14 cellular contexts compared by ENCODE assay signal in genomic region chr2:55043841-55044240, GRCh38. TPM values are rescaled to one million over a fixed set of nuclear protein-coding genes. Genes with fewer than 3 reads are reported as not detected.
A peak's percentile ranks its signal among the peaks of the same experiment; 100 is the strongest.
DNase-seq lines count a peak whose midpoint lies in the region; ATAC-seq, FAIRE-seq and TF ChIP-seq lines count a peak whose summit lies in the region.
"Had no signal": no experiment of that assay in that cellular context is flagged by ENCODE, and none has a peak within 500 bp of the region (broad histone marks: within the 10 kb centered on the region; RNA-seq: fewer than 3 reads in every experiment).

No MANE protein-coding gene starts in this region.

- H3K4me3 Mint-ChIP-seq in stimulated activated effector memory CD8-positive, alpha-beta T cell treated with anti-CD3 and anti-CD28 coated beads, Interleukin-12 subunit alpha, Interleukin-12 subunit beta, amount 100 ng/mL, for 72 hours = no peak overlapping the region
- H3K4me3 Mint-ChIP-seq: H9 had no signal

- no peak overlapping the region for H3K4me3 ChIP-seq in kidney (ENCODE audit: low read length in 2 of 2)
- no peak overlapping the region for H3K4me3 ChIP-seq in skeletal muscle satellite cell (ENCODE audit: low read length)
- H3K4me3 ChIP-seq: A549 had no signal

- intact Hi-C loops in kidney (cut with DNase I) = loop anchor here (10.0 kb wide), 1 partner anchor 121 kb away; no protein-coding TSS in a partner anchor

- CTCF ChIA-PET in RWPE1 (lab: Yijun Ruan, JAX) = interaction anchor here (0.7 kb wide), 1 partner anchor 206 kb away, joined by 4 read pairs; no protein-coding TSS in a partner anchor

- H3K4me2 ChIP-seq in skeletal muscle satellite cell (ENCODE audit: low read length) = peak overlapping the region; percentile 29

- H3K9me3 Mint-ChIP-seq in stimulated activated effector memory CD8-positive, alpha-beta T cell treated with anti-CD3 and anti-CD28 coated beads, Interleukin-12 subunit alpha, Interleukin-12 subunit beta, amount 100 ng/mL, for 72 hours = no peaks in the 10 kb centered on the region
- no peaks in the 10 kb centered on the region for H3K9me3 Mint-ChIP-seq in activated naive CD4-positive, alpha-beta T cell treated with anti-CD3 and anti-CD28 coated beads, Interleukin-2, amount 50 U/mL, for 72 hours

- FAIRE-seq in HTR-8/SVneo (lab: Jason Lieb, UNC) = peak; percentile 26
- FAIRE-seq in kidney (lab: Jason Lieb, UNC) = no peak
- FAIRE-seq: A549, HepG2 had no signal

- H3K27me3 ChIP-seq in skeletal muscle satellite cell (ENCODE audit: control insufficient read depth, insufficient read depth, low read length) = no peaks in the 10 kb centered on the region

- H3K27ac ChIP-seq in RWPE1 = peak overlapping the region; percentile 45
- H3K27ac ChIP-seq in kidney (ENCODE audit: low read depth in 2 of 2, low read length in 2 of 2) = no peak overlapping the region
- H3K27ac ChIP-seq: A549 had no signal

- no peak for ATAC-seq in stimulated activated effector memory CD8-positive, alpha-beta T cell treated with anti-CD3 and anti-CD28 coated beads, Interleukin-12 subunit alpha, Interleukin-12 subunit beta, amount 100 ng/mL, for 72 hours
- no peak for ATAC-seq in activated naive CD4-positive, alpha-beta T cell treated with anti-CD3 and anti-CD28 coated beads, Interleukin-2, amount 50 U/mL, for 72 hours
- ATAC-seq: A549, HepG2 had no signal

- H3K4me1 Mint-ChIP-seq in stimulated activated effector memory CD8-positive, alpha-beta T cell treated with anti-CD3 and anti-CD28 coated beads, Interleukin-12 subunit alpha, Interleukin-12 subunit beta, amount 100 ng/mL, for 72 hours = peaks cover 35% of the 10 kb centered on the region

- no peak overlapping the region for H3K27ac Mint-ChIP-seq in stimulated activated effector memory CD8-positive, alpha-beta T cell treated with anti-CD3 and anti-CD28 coated beads, Interleukin-12 subunit alpha, Interleukin-12 subunit beta, amount 100 ng/mL, for 72 hours
- no peak overlapping the region for H3K27ac Mint-ChIP-seq in activated naive CD4-positive, alpha-beta T cell treated with anti-CD3 and anti-CD28 coated beads, Interleukin-2, amount 50 U/mL, for 72 hours
- H3K27ac Mint-ChIP-seq: H9 had no signal

- H3K36me3 ChIP-seq in kidney (ENCODE audit: control insufficient read depth in 1 of 2, insufficient read depth in 2 of 2, low read length in 2 of 2) (no peaks in the 10 kb centered on the region), skeletal muscle satellite cell (ENCODE audit: insufficient read depth, low read length) (peaks cover 26% of the 10 kb centered on the region)

- POLR2A ChIA-PET in RWPE1 (lab: Yijun Ruan, JAX; ENCODE audit: low non-redundant PET) = no interaction called here

- H3K9ac ChIP-seq in kidney (ENCODE audit: low read length in 2 of 2) (no peak overlapping the region), skeletal muscle satellite cell (ENCODE audit: low read depth, low read length) (no peak overlapping the region)

- peaks cover 12% of the 10 kb centered on the region for H3K36me3 Mint-ChIP-seq in stimulated activated effector memory CD8-positive, alpha-beta T cell treated with anti-CD3 and anti-CD28 coated beads, Interleukin-12 subunit alpha, Interleukin-12 subunit beta, amount 100 ng/mL, for 72 hours
- peaks cover 4 to 24% of the 10 kb centered on the region in 2 donors for H3K36me3 Mint-ChIP-seq in activated naive CD4-positive, alpha-beta T cell treated with anti-CD3 and anti-CD28 coated beads, Interleukin-2, amount 50 U/mL, for 72 hours

- TF ChIP-seq CTCF in RWPE1 (conservative IDR thresholded peaks at IDR 0.05; ENCODE audit: low read depth) (no peak), kidney (IDR thresholded peaks at IDR 0.05; ENCODE audit: borderline replicate concordance, extremely low read depth, insufficient read depth) (no peak)

- H3K4me1 ChIP-seq in kidney (ENCODE audit: control insufficient read depth in 1 of 2, insufficient read depth in 1 of 2, low read depth in 1 of 2, low read length in 2 of 2) = peaks cover 12 to 13% of the 10 kb centered on the region in 2 donors
- H3K4me1 ChIP-seq in skeletal muscle satellite cell (ENCODE audit: control insufficient read depth, insufficient read depth, low read length) = peaks cover 56% of the 10 kb centered on the region

- DNase-seq in HTR-8/SVneo (ENCODE audit: insufficient read length, low spot score) = no peak
- DNase-seq in RWPE1 (ENCODE audit: low spot score) = no peak
- peak; percentile 39 for DNase-seq in kidney
- no peak for DNase-seq in stimulated activated effector memory CD8-positive, alpha-beta T cell treated with anti-CD3 and anti-CD28 coated beads, Interleukin-12 subunit alpha, Interleukin-12 subunit beta, amount 100 ng/mL, for 72 hours (ENCODE audit: low spot score in 2 of 2)
- no peak for DNase-seq in activated naive CD4-positive, alpha-beta T cell treated with anti-CD3 and anti-CD28 coated beads, Interleukin-2, amount 50 U/mL, for 72 hours (ENCODE audit: low spot score in 2 of 2)
- no peak for DNase-seq in stimulated activated CD4-positive, alpha-beta T cell treated with anti-CD3 and anti-CD28 coated beads, Interleukin-4, amount 100 ng/mL, for 1 hour
- DNase-seq: Caco-2; CD8-positive, alpha-beta memory T cell; GF-D8; GOT3; H9 had no signal

- no peaks in the 10 kb centered on the region for H3K9me3 ChIP-seq in kidney (ENCODE audit: control insufficient read depth in 1 of 2, low read length in 2 of 2)
- no peaks in the 10 kb centered on the region for H3K9me3 ChIP-seq in skeletal muscle satellite cell (replicated peaks; ENCODE audit: low read length)
- H3K9me3 ChIP-seq: Caco-2 had no signal

RNA-seq across cellular contexts. Expression of gene RTN4, which starts 6.4 kb away (rescaled TPM):
- 296 TPM for total RNA-seq in kidney
- 329 TPM for polyA plus RNA-seq in kidney (ENCODE audit: insufficient read depth, low read depth, low replicate concordance)
- 351 and 380 TPM in 2 replicates for total RNA-seq in skeletal muscle satellite cell (2012; rRNA removed)
- 10 to 100 TPM; 86.5 to 88.5 TPM for total RNA-seq in activated naive CD4-positive, alpha-beta T cell treated with anti-CD3 and anti-CD28 coated beads, Interleukin-2, amount 50 U/mL, for 72 hours
